In the genomic region with DNA sequence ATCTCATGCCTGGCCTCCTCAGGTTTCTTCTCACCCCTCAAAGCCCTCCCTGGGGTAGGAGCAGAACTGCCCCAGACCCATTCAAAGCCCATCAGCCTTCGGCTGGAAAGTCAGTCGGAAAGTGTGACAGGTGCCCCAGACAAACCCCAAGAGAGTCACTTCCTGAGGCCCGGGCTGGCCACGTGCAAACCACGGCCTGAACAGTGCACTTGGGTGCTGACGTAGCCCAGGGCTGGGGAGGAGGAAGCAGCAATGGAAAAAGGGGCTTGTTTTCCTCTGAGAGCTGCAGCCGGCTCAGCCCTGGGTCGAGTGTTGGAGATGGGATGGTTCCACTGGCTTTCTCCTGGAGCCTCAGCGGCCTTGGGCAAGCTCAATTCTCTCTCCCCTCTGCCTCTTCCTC, we compare ENCODE assay signal across 9 cellular contexts. TPM values are rescaled to one million over a fixed set of nuclear protein-coding genes. Genes with fewer than 3 reads are reported as not detected.
DNase-seq lines count a peak whose midpoint lies in the region; ATAC-seq, FAIRE-seq and TF ChIP-seq lines count a peak whose summit lies in the region.
"Had no signal": no experiment of that assay in that cellular context is flagged by ENCODE, and none has a peak within 500 bp of the region (broad histone marks: within the 10 kb centered on the region; RNA-seq: fewer than 3 reads in every experiment).

No MANE protein-coding gene starts in this region.

- peak; percentile 59 for DNase-seq in GM19239 (ENCODE audit: insufficient read length, low spot score)
- peak; percentile 58 for DNase-seq in activated CD4-positive, CD25-positive, alpha-beta regulatory T cell treated with anti-CD3 and anti-CD28 coated beads, Interleukin-2, amount 50 U/mL, for 16 hours (ENCODE audit: low read depth, low spot score)
- peak; percentile 79 for DNase-seq in central memory CD4-positive, alpha-beta T cell
- DNase-seq in stimulated activated CD4-positive, alpha-beta T cell treated with anti-CD3 and anti-CD28 coated beads, TNF-alpha, amount 100 ng/mL, for 4 hours (ENCODE audit: low read depth in 3 of 3): peak; percentile 66 to 84 (median 82)
- no peak for DNase-seq in DMS 273 (lab: John Stamatoyannopoulos, UW; ENCODE audit: unreplicated experiment)
- DNase-seq in NCI-H2029 (lab: John Stamatoyannopoulos, UW): no peak
- no peak for DNase-seq in esophagus squamous epithelium (lab: John Stamatoyannopoulos, UW)

- no peak overlapping the region for H3K4me3 ChIP-seq in esophagus squamous epithelium
- H3K4me3 ChIP-seq: body of pancreas had no signal

- no peaks in the 10 kb centered on the region for H3K36me3 ChIP-seq in esophagus squamous epithelium

- ATAC-seq in GM21717 (IDR thresholded peaks at IDR 0.05; ENCODE audit: unreplicated experiment): no peak
- ATAC-seq: body of pancreas had no signal

- no peaks in the 10 kb centered on the region for H3K9me3 ChIP-seq in esophagus squamous epithelium
- H3K9me3 ChIP-seq: body of pancreas had no signal

- peaks cover 4 to 55% (median 20%) of the 10 kb centered on the region in 3 donors for H3K4me1 ChIP-seq in esophagus squamous epithelium

- no peak for TF ChIP-seq CTCF in esophagus squamous epithelium (IDR thresholded peaks at IDR 0.05)

- peak overlapping the region in 1 of 4 donors; percentile 9 for H3K27ac ChIP-seq in esophagus squamous epithelium
- H3K27ac ChIP-seq: body of pancreas had no signal

- no peak for TF ChIP-seq POLR2A in esophagus squamous epithelium (IDR thresholded peaks at IDR 0.05)

- FAIRE-seq in GM19239 (lab: Jason Lieb, UNC): peak; percentile 95

- WGBS in esophagus squamous epithelium, 2 donors: 67 to 68% methylated on average over 2 to 4 of the region's 9 CpGs

- H3K27me3 ChIP-seq in esophagus squamous epithelium: no peaks in the 10 kb centered on the region
- H3K27me3 ChIP-seq: body of pancreas had no signal

- intact Hi-C loops in esophagus squamous epithelium (cut with DNase I): no loop called here

RNA-seq across cellular contexts. Expression of a gene that starts 6.0 kb away (rescaled TPM):
- 10 to 100 TPM; 10.9 to 47.8 (median 19.5) TPM for total RNA-seq in esophagus squamous epithelium

RNA-seq across cellular contexts. Expression of a gene that starts 20.5 kb away (rescaled TPM):
- 1 to 10 TPM in 1 of 4 donors, under 1 TPM in 3; 0.11 to 3.8 (median 0.20) TPM for total RNA-seq in esophagus squamous epithelium

Comparison
In these comparisons a context has a peak if more than half of its experiments do, and no peak if none do; other contexts are left out.
1. DNase-seq: peak in GM19239 (single experiment), activated CD4-positive, CD25-positive, alpha-beta regulatory T cell treated with anti-CD3 and anti-CD28 coated beads, Interleukin-2, amount 50 U/mL, for 16 hours (single experiment), central memory CD4-positive, alpha-beta T cell (single experiment) and stimulated activated CD4-positive, alpha-beta T cell treated with anti-CD3 and anti-CD28 coated beads, TNF-alpha, amount 100 ng/mL, for 4 hours (3 of 3); none in DMS 273 (single experiment), NCI-H2029 (single experiment) and esophagus squamous epithelium (single experiment).